Comparison of ENCODE assay signal across 2 cellular contexts in the genomic region with DNA sequence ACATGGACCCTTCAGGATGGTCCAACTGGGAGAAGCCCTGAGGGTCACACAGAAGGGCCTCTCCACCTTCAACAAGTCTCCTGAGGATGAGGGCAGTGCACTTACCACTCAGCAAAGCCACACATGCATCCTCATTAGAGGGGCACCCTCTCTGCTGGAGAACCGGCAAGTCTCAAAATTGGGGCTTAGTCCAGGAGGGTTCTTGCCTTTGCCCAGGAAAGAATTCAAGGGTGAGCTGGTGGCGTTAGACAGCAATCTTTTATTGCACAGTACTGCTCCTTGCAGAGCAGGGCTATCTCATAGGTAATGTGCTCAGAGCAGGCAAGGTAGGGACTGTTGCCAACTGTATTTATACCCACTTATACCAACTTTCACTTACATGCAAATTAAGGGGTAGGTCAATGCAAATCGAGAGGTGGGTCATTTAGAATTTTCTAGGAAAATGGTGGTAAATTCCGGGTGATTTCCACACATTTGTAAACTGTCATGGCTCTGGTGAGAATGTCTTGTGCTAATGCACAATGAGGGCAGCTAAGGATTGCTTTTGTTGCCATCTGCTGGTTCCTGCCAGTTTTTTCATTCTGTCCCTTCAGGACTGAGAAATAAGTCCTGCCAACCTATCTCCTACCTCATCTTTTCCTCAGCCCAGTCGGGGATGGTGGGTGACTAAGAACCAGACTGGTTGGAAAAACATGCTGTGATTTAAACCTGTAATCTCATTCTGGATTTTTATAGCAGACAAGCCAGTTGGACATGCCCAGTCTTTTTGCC.
TF ChIP-seq lines count a peak whose summit lies in the region.

No MANE protein-coding gene starts in this region.

TF ChIP-seq in HCT116, 20 proteins besides CTCF, POLR2A, EP300 and RAD21:
- no peak for TF ChIP-seq ELF1 (IDR thresholded peaks at IDR 0.05; ENCODE audit: borderline replicate concordance, low read depth)
- TF ChIP-seq EGR1 (IDR thresholded peaks at IDR 0.05; ENCODE audit: low read depth), result no peak
- no peak for TF ChIP-seq TCF7L2 (IDR thresholded peaks at IDR 0.05; ENCODE audit: borderline replicate concordance, extremely low read depth, insufficient read depth, insufficient read length)
- no peak for TF ChIP-seq YY1 (IDR thresholded peaks at IDR 0.05; ENCODE audit: extremely low read depth, insufficient replicate concordance, low read depth, low read length)
- TF ChIP-seq, protein P1, sequence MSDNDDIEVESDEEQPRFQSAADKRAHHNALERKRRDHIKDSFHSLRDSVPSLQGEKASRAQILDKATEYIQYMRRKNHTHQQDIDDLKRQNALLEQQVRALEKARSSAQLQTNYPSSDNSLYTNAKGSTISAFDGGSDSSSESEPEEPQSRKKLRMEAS (IDR thresholded peaks at IDR 0.05), result no peak
- TF ChIP-seq JUND (IDR thresholded peaks at IDR 0.05), result no peak
- TF ChIP-seq POLR2AphosphoS5 (IDR thresholded peaks at IDR 0.05; ENCODE audit: low read depth, low read length), result no peak

TF ChIP-seq in GM23338, 12 proteins besides CTCF, POLR2A, EP300 and RAD21:
- TF ChIP-seq CREB1 (CRISPR knock-in tag; IDR thresholded peaks at IDR 0.05; ENCODE audit: low read depth) (no peak), NANOG (IDR thresholded peaks at IDR 0.05; ENCODE audit: borderline replicate concordance) (no peak), ZNF114 (CRISPR knock-in tag; IDR thresholded peaks at IDR 0.05) (no peak), EZH2phosphoT487 (IDR thresholded peaks at IDR 0.05; ENCODE audit: unreplicated experiment) (no peak), POLR2AphosphoS5 (IDR thresholded peaks at IDR 0.05; ENCODE audit: low read depth) (no peak), ZNF331 (CRISPR knock-in tag; IDR thresholded peaks at IDR 0.05; ENCODE audit: low read depth) (no peak)
- TF ChIP-seq, protein P2, sequence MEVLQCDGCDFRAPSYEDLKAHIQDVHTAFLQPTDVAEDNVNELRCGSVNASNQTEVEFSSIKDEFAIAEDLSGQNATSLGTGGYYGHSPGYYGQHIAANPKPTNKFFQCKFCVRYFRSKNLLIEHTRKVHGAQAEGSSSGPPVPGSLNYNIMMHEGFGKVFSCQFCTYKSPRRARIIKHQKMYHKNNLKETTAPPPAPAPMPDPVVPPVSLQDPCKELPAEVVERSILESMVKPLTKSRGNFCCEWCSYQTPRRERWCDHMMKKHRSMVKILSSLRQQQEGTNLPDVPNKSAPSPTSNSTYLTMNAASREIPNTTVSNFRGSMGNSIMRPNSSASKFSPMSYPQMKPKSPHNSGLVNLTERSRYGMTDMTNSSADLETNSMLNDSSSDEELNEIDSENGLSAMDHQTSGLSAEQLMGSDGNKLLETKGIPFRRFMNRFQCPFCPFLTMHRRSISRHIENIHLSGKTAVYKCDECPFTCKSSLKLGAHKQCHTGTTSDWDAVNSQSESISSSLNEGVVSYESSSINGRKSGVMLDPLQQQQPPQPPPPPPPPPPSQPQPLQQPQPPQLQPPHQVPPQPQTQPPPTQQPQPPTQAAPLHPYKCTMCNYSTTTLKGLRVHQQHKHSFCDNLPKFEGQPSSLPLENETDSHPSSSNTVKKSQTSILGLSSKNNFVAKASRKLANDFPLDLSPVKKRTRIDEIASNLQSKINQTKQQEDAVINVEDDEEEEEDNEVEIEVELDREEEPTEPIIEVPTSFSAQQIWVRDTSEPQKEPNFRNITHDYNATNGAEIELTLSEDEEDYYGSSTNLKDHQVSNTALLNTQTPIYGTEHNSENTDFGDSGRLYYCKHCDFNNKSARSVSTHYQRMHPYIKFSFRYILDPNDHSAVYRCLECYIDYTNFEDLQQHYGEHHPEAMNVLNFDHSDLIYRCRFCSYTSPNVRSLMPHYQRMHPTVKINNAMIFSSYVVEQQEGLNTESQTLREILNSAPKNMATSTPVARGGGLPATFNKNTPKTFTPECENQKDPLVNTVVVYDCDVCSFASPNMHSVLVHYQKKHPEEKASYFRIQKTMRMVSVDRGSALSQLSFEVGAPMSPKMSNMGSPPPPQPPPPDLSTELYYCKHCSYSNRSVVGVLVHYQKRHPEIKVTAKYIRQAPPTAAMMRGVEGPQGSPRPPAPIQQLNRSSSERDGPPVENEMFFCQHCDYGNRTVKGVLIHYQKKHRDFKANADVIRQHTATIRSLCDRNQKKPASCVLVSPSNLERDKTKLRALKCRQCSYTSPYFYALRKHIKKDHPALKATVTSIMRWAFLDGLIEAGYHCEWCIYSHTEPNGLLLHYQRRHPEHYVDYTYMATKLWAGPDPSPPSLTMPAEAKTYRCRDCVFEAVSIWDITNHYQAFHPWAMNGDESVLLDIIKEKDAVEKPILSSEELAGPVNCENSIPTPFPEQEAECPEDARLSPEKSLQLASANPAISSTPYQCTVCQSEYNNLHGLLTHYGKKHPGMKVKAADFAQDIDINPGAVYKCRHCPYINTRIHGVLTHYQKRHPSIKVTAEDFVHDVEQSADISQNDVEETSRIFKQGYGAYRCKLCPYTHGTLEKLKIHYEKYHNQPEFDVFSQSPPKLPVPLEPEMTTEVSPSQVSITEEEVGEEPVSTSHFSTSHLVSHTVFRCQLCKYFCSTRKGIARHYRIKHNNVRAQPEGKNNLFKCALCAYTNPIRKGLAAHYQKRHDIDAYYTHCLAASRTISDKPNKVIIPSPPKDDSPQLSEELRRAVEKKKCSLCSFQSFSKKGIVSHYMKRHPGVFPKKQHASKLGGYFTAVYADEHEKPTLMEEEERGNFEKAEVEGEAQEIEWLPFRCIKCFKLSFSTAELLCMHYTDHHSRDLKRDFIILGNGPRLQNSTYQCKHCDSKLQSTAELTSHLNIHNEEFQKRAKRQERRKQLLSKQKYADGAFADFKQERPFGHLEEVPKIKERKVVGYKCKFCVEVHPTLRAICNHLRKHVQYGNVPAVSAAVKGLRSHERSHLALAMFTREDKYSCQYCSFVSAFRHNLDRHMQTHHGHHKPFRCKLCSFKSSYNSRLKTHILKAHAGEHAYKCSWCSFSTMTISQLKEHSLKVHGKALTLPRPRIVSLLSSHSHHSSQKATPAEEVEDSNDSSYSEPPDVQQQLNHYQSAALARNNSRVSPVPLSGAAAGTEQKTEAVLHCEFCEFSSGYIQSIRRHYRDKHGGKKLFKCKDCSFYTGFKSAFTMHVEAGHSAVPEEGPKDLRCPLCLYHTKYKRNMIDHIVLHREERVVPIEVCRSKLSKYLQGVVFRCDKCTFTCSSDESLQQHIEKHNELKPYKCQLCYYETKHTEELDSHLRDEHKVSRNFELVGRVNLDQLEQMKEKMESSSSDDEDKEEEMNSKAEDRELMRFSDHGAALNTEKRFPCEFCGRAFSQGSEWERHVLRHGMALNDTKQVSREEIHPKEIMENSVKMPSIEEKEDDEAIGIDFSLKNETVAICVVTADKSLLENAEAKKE (CRISPR knock-in tag; IDR thresholded peaks at IDR 0.05), result no peak
- TF ChIP-seq, protein P3, sequence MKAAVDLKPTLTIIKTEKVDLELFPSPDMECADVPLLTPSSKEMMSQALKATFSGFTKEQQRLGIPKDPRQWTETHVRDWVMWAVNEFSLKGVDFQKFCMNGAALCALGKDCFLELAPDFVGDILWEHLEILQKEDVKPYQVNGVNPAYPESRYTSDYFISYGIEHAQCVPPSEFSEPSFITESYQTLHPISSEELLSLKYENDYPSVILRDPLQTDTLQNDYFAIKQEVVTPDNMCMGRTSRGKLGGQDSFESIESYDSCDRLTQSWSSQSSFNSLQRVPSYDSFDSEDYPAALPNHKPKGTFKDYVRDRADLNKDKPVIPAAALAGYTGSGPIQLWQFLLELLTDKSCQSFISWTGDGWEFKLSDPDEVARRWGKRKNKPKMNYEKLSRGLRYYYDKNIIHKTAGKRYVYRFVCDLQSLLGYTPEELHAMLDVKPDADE (IDR thresholded peaks at IDR 0.05), result no peak
